ENCODE assay signal across 8 cellular contexts in the genomic region with DNA sequence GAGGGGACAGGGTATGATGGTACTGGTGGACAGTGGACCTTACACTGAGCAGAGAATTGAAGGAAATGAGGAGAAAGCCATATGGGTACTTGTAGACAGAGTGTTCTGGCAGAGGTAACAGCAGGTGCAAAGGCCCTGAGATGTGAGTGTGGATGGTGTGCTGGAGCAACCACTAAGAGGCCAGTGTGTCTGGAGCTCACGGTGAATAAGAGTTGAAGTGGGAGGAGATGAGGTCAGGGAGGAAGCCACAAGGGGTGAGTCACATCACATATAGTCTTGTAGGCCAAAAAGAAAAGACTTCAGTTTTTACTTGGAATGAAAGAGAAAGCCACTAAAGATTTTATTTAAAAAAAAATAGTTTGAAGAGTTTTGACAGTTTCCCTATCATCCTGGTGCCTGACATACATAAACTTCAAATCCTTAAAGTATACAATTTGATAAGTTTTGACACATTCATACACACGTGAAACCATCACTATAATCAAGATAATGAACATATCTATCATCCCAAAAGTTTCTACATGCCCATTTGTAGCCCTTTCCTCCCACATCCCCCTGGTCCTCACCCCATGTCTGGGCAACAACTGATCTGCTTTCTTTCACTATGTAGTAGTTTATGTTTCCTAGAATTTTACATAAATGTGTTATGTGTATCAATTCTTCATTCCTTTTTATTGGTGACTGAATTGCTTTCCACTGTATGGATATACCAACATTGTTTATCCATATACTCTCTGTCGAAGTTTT.
DNase-seq lines count a peak whose midpoint lies in the region; ATAC-seq and TF ChIP-seq lines count a peak whose summit lies in the region.

No MANE protein-coding gene starts in this region.

- H3K4me3 ChIP-seq in CD8-positive, alpha-beta memory T cell (ENCODE audit: low read length): no peak overlapping the region
- H3K4me3 ChIP-seq in tibial nerve: no peak overlapping the region

- H3K27ac ChIP-seq in CD8-positive, alpha-beta memory T cell (ENCODE audit: low read depth, low read length): no peak overlapping the region
- no peak overlapping the region for H3K27ac ChIP-seq in tibial nerve

- POLR2A ChIA-PET in CD8-positive, alpha-beta memory T cell (lab: Charles Lee): no interaction called here

- no peak for TF ChIP-seq CTCF in tibial nerve (IDR thresholded peaks at IDR 0.05)

- peaks cover 20 to 46% (median 23%) of the 10 kb centered on the region in 3 donors for H3K36me3 Mint-ChIP-seq in CD8-positive, alpha-beta memory T cell
- H3K36me3 Mint-ChIP-seq in activated CD8-positive, alpha-beta memory T cell treated with anti-CD3 and anti-CD28 coated beads, Interleukin-2, amount 10 ng/mL, durations not matched to agents 7 days and 5 days: peaks cover 32% of the 10 kb centered on the region

- TF ChIP-seq EP300 in tibial nerve (IDR thresholded peaks at IDR 0.05): no peak

- peaks cover 10 to 26% (median 11%) of the 10 kb centered on the region in 3 donors for H3K4me1 Mint-ChIP-seq in CD8-positive, alpha-beta memory T cell
- peaks cover 33% of the 10 kb centered on the region for H3K4me1 Mint-ChIP-seq in activated CD8-positive, alpha-beta memory T cell treated with anti-CD3 and anti-CD28 coated beads, Interleukin-2, amount 10 ng/mL, durations not matched to agents 7 days and 5 days

- CTCF ChIA-PET in CD8-positive, alpha-beta memory T cell (lab: Charles Lee): no interaction called here
- CTCF ChIA-PET in activated CD8-positive, alpha-beta memory T cell treated with anti-CD3 and anti-CD28 coated beads, Interleukin-2, amount 10 ng/mL, durations not matched to agents 7 days and 5 days (lab: Charles Lee): interaction anchor here (1.2 kb wide), 1 partner anchor 149 kb away, joined by 3 read pairs; a partner anchor contains a TSS

- no peaks in the 10 kb centered on the region for H3K4me1 ChIP-seq in CD8-positive, alpha-beta memory T cell (ENCODE audit: insufficient read depth, low read length)
- no peaks in the 10 kb centered on the region for H3K4me1 ChIP-seq in tibial nerve

- no peaks in the 10 kb centered on the region for H3K36me3 ChIP-seq in CD8-positive, alpha-beta memory T cell (ENCODE audit: insufficient read depth, low read length)
- H3K36me3 ChIP-seq in tibial nerve: peaks cover 0 to 70% (median 0%) of the 10 kb centered on the region in 3 donors

- ATAC-seq in GM19467 (IDR thresholded peaks at IDR 0.05; ENCODE audit: unreplicated experiment) (peak; percentile 95), HG03460 (IDR thresholded peaks at IDR 0.05; ENCODE audit: unreplicated experiment) (peak; percentile 98)
- ATAC-seq in activated CD8-positive, alpha-beta memory T cell treated with anti-CD3 and anti-CD28 coated beads, Interleukin-2, amount 10 ng/mL, durations not matched to agents 7 days and 5 days: peak; percentile 98

- no peaks in the 10 kb centered on the region for H3K27me3 ChIP-seq in CD8-positive, alpha-beta memory T cell (ENCODE audit: insufficient read depth, low read length, poor library complexity, severe bottlenecking)
- no peaks in the 10 kb centered on the region for H3K27me3 ChIP-seq in tibial nerve

- TF ChIP-seq POLR2A in tibial nerve (IDR thresholded peaks at IDR 0.05): no peak

- H3K27ac Mint-ChIP-seq in CD8-positive, alpha-beta memory T cell: peak overlapping the region in 5 of 8 donors; percentile 1 to 29 (median 19)
- peak overlapping the region; percentile 82 for H3K27ac Mint-ChIP-seq in activated CD8-positive, alpha-beta memory T cell treated with anti-CD3 and anti-CD28 coated beads, Interleukin-2, amount 10 ng/mL, durations not matched to agents 7 days and 5 days

- no peaks in the 10 kb centered on the region for H3K9me3 ChIP-seq in CD8-positive, alpha-beta memory T cell (ENCODE audit: low read length)
- H3K9me3 ChIP-seq in tibial nerve: peaks cover 0 to 16% (median 1%) of the 10 kb centered on the region in 4 donors

- H3K27me3 Mint-ChIP-seq in CD8-positive, alpha-beta memory T cell: peaks cover 0 to 3% of the 10 kb centered on the region in 2 donors
- H3K27me3 Mint-ChIP-seq in activated CD8-positive, alpha-beta memory T cell treated with anti-CD3 and anti-CD28 coated beads, Interleukin-2, amount 10 ng/mL, durations not matched to agents 7 days and 5 days: no peaks in the 10 kb centered on the region

- no peak for DNase-seq in CD8-positive, alpha-beta memory T cell
- peak; percentile 89 for DNase-seq in activated CD8-positive, alpha-beta memory T cell treated with anti-CD3 and anti-CD28 coated beads, Interleukin-2, amount 10 ng/mL, durations not matched to agents 7 days and 5 days
- DNase-seq in myocyte (ENCODE audit: low read depth) (peak; percentile 68), tibial nerve (ENCODE audit: low spot score in 2 of 2) (no peak), NCI-H1105 (lab: John Stamatoyannopoulos, UW) (no peak), NCI-H2107 (lab: John Stamatoyannopoulos, UW) (no peak)

- no peak overlapping the region for H3K4me3 Mint-ChIP-seq in CD8-positive, alpha-beta memory T cell
- H3K4me3 Mint-ChIP-seq in activated CD8-positive, alpha-beta memory T cell treated with anti-CD3 and anti-CD28 coated beads, Interleukin-2, amount 10 ng/mL, durations not matched to agents 7 days and 5 days: peak overlapping the region; percentile 42

- H3K9me3 Mint-ChIP-seq in CD8-positive, alpha-beta memory T cell: peaks cover 2 to 8% (median 2%) of the 10 kb centered on the region in 5 donors
- peaks cover 14% of the 10 kb centered on the region for H3K9me3 Mint-ChIP-seq in activated CD8-positive, alpha-beta memory T cell treated with anti-CD3 and anti-CD28 coated beads, Interleukin-2, amount 10 ng/mL, durations not matched to agents 7 days and 5 days (ENCODE audit: low read depth)

- WGBS in tibial nerve, 2 donors: 65 to 72% methylated on average over 3 of the region's 3 CpGs

Comparison
In these comparisons a context has a peak if more than half of its experiments do, and no peak if none do; other contexts are left out.
1. DNase-seq: peak in activated CD8-positive, alpha-beta memory T cell treated with anti-CD3 and anti-CD28 coated beads, Interleukin-2, amount 10 ng/mL, durations not matched to agents 7 days and 5 days (single experiment) and myocyte (single experiment); none in CD8-positive, alpha-beta memory T cell (0 of 5), tibial nerve (0 of 2), NCI-H1105 (single experiment) and NCI-H2107 (single experiment).
2. Peak in every context shown above with its lines, with median percentiles within 50 percentile points of each other: ATAC-seq.